Comparison of ENCODE assay signal across 7 cellular contexts in genomic region chr4:10006604-10007435, GRCh38. TPM values are rescaled to one million over a fixed set of nuclear protein-coding genes. Genes with fewer than 3 reads are reported as not detected.
DNase-seq lines count a peak whose midpoint lies in the region; ATAC-seq, FAIRE-seq and TF ChIP-seq lines count a peak whose summit lies in the region.

No MANE protein-coding gene starts in this region.

- H3K9me3 ChIP-seq in GM12878 (replicated peaks; ENCODE audit: control insufficient read depth, insufficient read depth, low read length) (no peaks in the 10 kb centered on the region), lung (ENCODE audit: control insufficient read depth in 2 of 2, insufficient read depth in 1 of 2, low read length in 1 of 2) (peaks cover 0 to 1% of the 10 kb centered on the region in 2 donors)

- TSS peak; percentile 82 for BruUV-seq in GM12878 (replicated peaks; lab: Mats Ljungman, UMichigan)

- 0 out of 4 replicates have a peak, but pooled peaks of 1 of the 2 experiments have one; percentile 35 for TF ChIP-seq EP300 in GM12878 (IDR thresholded peaks at IDR 0.05; ENCODE audit: borderline replicate concordance in 1 of 2, control insufficient read depth in 1 of 2, low read depth in 2 of 2, low read length in 2 of 2)

- H3K36me3 ChIP-seq in GM12878 (ENCODE audit: control insufficient read depth in 2 of 2, insufficient read depth in 2 of 2, low read length in 1 of 2) (no peaks in the 10 kb centered on the region), lung (ENCODE audit: control insufficient read depth in 2 of 2, insufficient read depth in 2 of 2, low read length in 2 of 2) (no peaks in the 10 kb centered on the region)

- H3K27ac ChIP-seq in GM12878 (ENCODE audit: control insufficient read depth, insufficient read depth), result peak overlapping the region; percentile 71
- peak overlapping the region in 1 of 2 donors; percentile 77 for H3K27ac ChIP-seq in lung (ENCODE audit: low read depth in 1 of 2, low read length in 1 of 2)

- DNase-seq in GM12878 (ENCODE audit: low read depth, low spot score) (peak; percentile 79), lung (ENCODE audit: low spot score) (peak; percentile 76), GOT3 (lab: John Stamatoyannopoulos, UW) (no peak), SHP77 (lab: John Stamatoyannopoulos, UW) (no peak)

- peaks cover 62% of the 10 kb centered on the region for H3K4me1 ChIP-seq in GM12878 (ENCODE audit: control insufficient read depth, insufficient read depth, low read length)
- H3K4me1 ChIP-seq in lung (ENCODE audit: control insufficient read depth in 2 of 2, insufficient read depth in 2 of 2, low read length in 2 of 2), result peaks cover 8 to 13% of the 10 kb centered on the region in 2 donors

- POLR2A ChIA-PET in GM12878 (lab: Charles Lee), result interaction anchor here (0.7 to 4.7 kb wide), 17 partner anchors 8 to 726 kb away, joined by 3 to 39 read pairs (median 4); partner anchors contain the start of gene ZNF518B

- H3K4me3 ChIP-seq in GM12878 (peak overlapping the region; percentile 23; the same call in 1 of the 2 replicates), lung (no peak overlapping the region)

- SMC1A ChIA-PET in GM12878 (lab: Charles Lee; ENCODE audit: uncharacterized antibody, unreplicated experiment), result interaction anchor here (0.8 to 8.1 kb wide), 27 partner anchors 9 to 242 kb away, joined by 3 to 77 read pairs (median 6); no protein-coding TSS in a partner anchor

- CTCF ChIA-PET in GM12878 (lab: Yijun Ruan, JAX), result interaction anchor here (0.9 to 11.6 kb wide), 13 partner anchors 8 to 303 kb away, joined by 3 to 325 read pairs (median 5); no protein-coding TSS in a partner anchor

- peak overlapping the region; percentile 23 for H3K4me2 ChIP-seq in GM12878 (ENCODE audit: control insufficient read depth, insufficient read depth)

- FAIRE-seq in GM12878 (lab: Jason Lieb, UNC), result no peak

- no peaks in the 10 kb centered on the region for H3K79me2 ChIP-seq in GM12878 (ENCODE audit: control insufficient read depth, insufficient read depth, low read length)

- H4K20me1 ChIP-seq in GM12878 (ENCODE audit: control insufficient read depth, insufficient read depth), result no peaks in the 10 kb centered on the region

- H2AFZ ChIP-seq in GM12878 (ENCODE audit: control insufficient read depth, low read depth, low read length), result peak overlapping the region; percentile 54

- in situ Hi-C loops in GM12878 (cut with MboI), result no loop called here

- 11% methylated on average over 11 of the region's 11 CpGs for WGBS in GM12878 (ENCODE audit: insufficient coverage, insufficient replicate concordance, low lambda C conversion rate, missing lambda C conversion rate)
- WGBS in lung, 2 donors, result 35 to 36% methylated on average over 11 of the region's 11 CpGs

- peak overlapping the region; percentile 60 for H3K9ac ChIP-seq in GM12878 (ENCODE audit: control insufficient read depth, insufficient read depth, low read length)

- no peak for TF ChIP-seq RAD21 in GM12878 (IDR thresholded peaks at IDR 0.05; ENCODE audit: insufficient read depth, low read depth, low read length)

- ATAC-seq in GM19395 (IDR thresholded peaks at IDR 0.05; ENCODE audit: unreplicated experiment) (peak; percentile 21), HG03196 (IDR thresholded peaks at IDR 0.05; ENCODE audit: unreplicated experiment) (peak; percentile 25), GM12878 (peak; percentile 46), lung (ENCODE audit: insufficient read depth, low FRiP score) (peak; percentile 69), HG03520 (IDR thresholded peaks at IDR 0.05; ENCODE audit: unreplicated experiment) (no peak)

- no peaks in the 10 kb centered on the region for H3K27me3 ChIP-seq in GM12878 (replicated peaks in 1 of 2; ENCODE audit: control insufficient read depth in 2 of 2, insufficient read depth in 2 of 2, low read length in 1 of 2)
- H3K27me3 ChIP-seq in lung (ENCODE audit: control insufficient read depth, insufficient read depth), result no peaks in the 10 kb centered on the region

- intact Hi-C loops in GM12878 (cut with micrococcal nuclease; ENCODE audit: unreplicated experiment), result loop anchor here (2.0 to 10.0 kb wide), 3 partner anchors 36 to 728 kb away; no protein-coding TSS in a partner anchor

- no peak for TF ChIP-seq POLR2A in GM12878 (IDR thresholded peaks at IDR 0.05; ENCODE audit: low read depth, low read length)

- RAD21 ChIA-PET in GM12878 (lab: Charles Lee; ENCODE audit: unreplicated experiment), result interaction anchor here (0.7 to 7.9 kb wide), 17 partner anchors 9 to 242 kb away, joined by 3 to 69 read pairs (median 9); partner anchors contain the start of gene WDR1

- TF ChIP-seq CTCF in GM12878 (IDR thresholded peaks at IDR 0.05 in 2 of 3, conservative IDR thresholded peaks at IDR 0.05 in 1 of 3; ENCODE audit: control insufficient read depth in 2 of 3, extremely low read depth in 1 of 3, insufficient read depth in 1 of 3, low read depth in 3 of 3, low read length in 3 of 3), result no peak
- no peak for TF ChIP-seq CTCF in lung (IDR thresholded peaks at IDR 0.05; ENCODE audit: control extremely low read depth, extremely low read depth)

TF ChIP-seq in GM12878, 131 proteins besides CTCF, POLR2A, EP300 and RAD21 (continues in another document):
- TF ChIP-seq USF2 (IDR thresholded peaks at IDR 0.05; ENCODE audit: borderline replicate concordance, low read depth, low read length) (no peak), FOXK2 (IDR thresholded peaks at IDR 0.05) (no peak), RB1 (IDR thresholded peaks at IDR 0.05; ENCODE audit: borderline replicate concordance) (peak; percentile 41; the same call in 1 of the 2 replicates), ZNF622 (IDR thresholded peaks at IDR 0.05) (no peak), KDM1A (IDR thresholded peaks at IDR 0.05; ENCODE audit: borderline replicate concordance) (no peak), EGR1 (IDR thresholded peaks at IDR 0.05; ENCODE audit: borderline replicate concordance in 1 of 2, low read depth in 2 of 2, low read length in 2 of 2) (no peak), ZNF592 (IDR thresholded peaks at IDR 0.05) (no peak), IKZF2 (IDR thresholded peaks at IDR 0.05) (peak; percentile 93 to 94), TCF7 (IDR thresholded peaks at IDR 0.05; ENCODE audit: borderline replicate concordance) (no peak), SMARCA5 (IDR thresholded peaks at IDR 0.05) (no peak), IKZF1 (conservative IDR thresholded peaks at IDR 0.05) (peak; percentile 84)

RNA-seq across cellular contexts. Expression of gene SLC2A9, which starts 14.5 kb away (rescaled TPM):
- total RNA-seq in GM12878 (2013; cell fraction: nucleolus; rRNA removed), result 1.5 and 1.8 TPM in 2 replicates
- total RNA-seq in GM12878 (2014; rRNA removed), result 0.28 and 0.54 TPM in 2 replicates
- total RNA-seq in GM12878 (2014; rRNA removed; fragmentation: Illumina TruSeq; extraction: Trizol), result 0.37 and 0.85 TPM in 2 replicates
- total RNA-seq in GM12878 (2021), result 0.43 and 1.2 TPM in 2 replicates
- not detected for polyA plus RNA-seq in GM12878 (2011; ENCODE audit: low read depth)
- polyA plus RNA-seq in GM12878 (2011; rRNA removed), result 1.4 and 1.5 TPM in 2 replicates
- 1.5 and 1.8 TPM in 2 replicates for polyA plus RNA-seq in GM12878 (2011; cell fraction: cytosol; rRNA removed)
- 3.8 and 4.2 TPM in 2 replicates for polyA plus RNA-seq in GM12878 (2011; cell fraction: nucleus; rRNA removed)
- polyA plus RNA-seq in GM12878 (2012), result 0.18 and 0.42 TPM in 2 replicates
- polyA plus RNA-seq in GM12878 (2014; fragmentation: Illumina TruSeq; extraction: Trizol), result 0.24 and 0.35 TPM in 2 replicates
- 1 to 10 TPM; 1.2 to 1.3 TPM for polyA plus RNA-seq in GM12878 (2014; fragmentation: Nextera tagmentation; extraction: Ambion mirVana)
- polyA plus RNA-seq in GM12878 (2014; rRNA removed), result 0.46 and 0.74 TPM in 2 replicates
- polyA plus RNA-seq in GM12878 (2016; fragmentation: Nextera tagmentation; extraction: Ambion mirVana), result 1 to 10 TPM; 2.7 to 2.8 TPM
- polyA minus RNA-seq in GM12878 (2011; rRNA and poly(A)+ RNA removed), result 2.0 and 3.6 TPM in 2 replicates
- polyA minus RNA-seq in GM12878 (2011; cell fraction: cytosol; rRNA and poly(A)+ RNA removed), result not detected in 2 replicates
- polyA minus RNA-seq in GM12878 (2011; cell fraction: nucleus; rRNA and poly(A)+ RNA removed), result 6.3 and 9.8 TPM in 2 replicates
- total RNA-seq in lung, result 10 to 100 TPM in 1 of 2 donors, 1 to 10 TPM in 1; 4.6 to 18.6 TPM
- 10 to 100 TPM in 1 of 2 donors, 1 to 10 TPM in 1; 2.9 to 10.5 TPM for polyA plus RNA-seq in lung

Comparison
In these comparisons a context has a peak if more than half of its experiments do, and no peak if none do; other contexts are left out.
1. DNase-seq: peak in GM12878 (single experiment) and lung (single experiment); none in GOT3 (single experiment) and SHP77 (0 of 2).